1 cellular context compared by ENCODE assay signal in the genomic region with DNA sequence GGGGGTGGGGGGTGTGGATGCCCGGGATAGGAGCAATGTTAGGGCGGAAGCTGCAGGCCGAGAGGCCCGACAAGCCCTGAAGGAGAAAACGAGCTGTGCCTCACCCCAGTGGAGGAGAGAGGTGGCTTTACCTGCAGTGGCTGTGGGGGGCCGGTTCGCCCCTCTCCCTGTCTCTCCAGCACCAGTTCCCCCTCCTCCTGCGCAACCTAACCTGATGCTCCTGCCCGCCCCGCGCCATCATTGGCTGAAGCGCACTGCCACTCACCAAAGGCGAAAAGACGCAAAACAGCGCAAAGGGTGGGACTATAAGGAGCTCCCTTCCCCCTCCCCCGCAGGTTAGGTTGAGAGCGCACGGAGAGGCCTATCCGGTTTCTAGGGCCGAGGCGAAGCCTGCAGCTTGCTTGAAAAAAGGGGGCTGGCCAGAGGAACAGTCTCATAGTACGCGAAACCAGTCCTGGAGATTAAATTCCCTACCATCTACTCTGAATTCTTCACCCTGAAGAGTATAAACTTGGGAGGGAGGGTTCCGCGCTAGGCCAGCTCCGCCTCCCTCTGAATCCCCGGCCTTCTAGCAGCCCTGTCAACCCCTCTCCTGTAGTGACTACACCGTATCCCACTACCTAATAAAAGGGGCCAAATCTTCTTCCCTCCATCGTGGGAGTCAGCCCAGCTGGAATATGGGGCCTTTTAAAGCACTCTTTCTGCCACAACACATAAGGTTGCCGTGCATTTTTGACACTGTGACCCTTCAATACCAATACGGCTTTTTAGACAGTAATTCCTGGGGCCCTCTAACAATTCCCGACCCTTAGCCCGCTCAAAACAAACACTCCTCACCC.
TF ChIP-seq lines count a peak whose summit lies in the region.

No MANE protein-coding gene starts in this region.

TF ChIP-seq in HepG2, 621 proteins besides CTCF, POLR2A, EP300 and RAD21 (continued from another document and continues in another):
- TF ChIP-seq, protein P1, sequence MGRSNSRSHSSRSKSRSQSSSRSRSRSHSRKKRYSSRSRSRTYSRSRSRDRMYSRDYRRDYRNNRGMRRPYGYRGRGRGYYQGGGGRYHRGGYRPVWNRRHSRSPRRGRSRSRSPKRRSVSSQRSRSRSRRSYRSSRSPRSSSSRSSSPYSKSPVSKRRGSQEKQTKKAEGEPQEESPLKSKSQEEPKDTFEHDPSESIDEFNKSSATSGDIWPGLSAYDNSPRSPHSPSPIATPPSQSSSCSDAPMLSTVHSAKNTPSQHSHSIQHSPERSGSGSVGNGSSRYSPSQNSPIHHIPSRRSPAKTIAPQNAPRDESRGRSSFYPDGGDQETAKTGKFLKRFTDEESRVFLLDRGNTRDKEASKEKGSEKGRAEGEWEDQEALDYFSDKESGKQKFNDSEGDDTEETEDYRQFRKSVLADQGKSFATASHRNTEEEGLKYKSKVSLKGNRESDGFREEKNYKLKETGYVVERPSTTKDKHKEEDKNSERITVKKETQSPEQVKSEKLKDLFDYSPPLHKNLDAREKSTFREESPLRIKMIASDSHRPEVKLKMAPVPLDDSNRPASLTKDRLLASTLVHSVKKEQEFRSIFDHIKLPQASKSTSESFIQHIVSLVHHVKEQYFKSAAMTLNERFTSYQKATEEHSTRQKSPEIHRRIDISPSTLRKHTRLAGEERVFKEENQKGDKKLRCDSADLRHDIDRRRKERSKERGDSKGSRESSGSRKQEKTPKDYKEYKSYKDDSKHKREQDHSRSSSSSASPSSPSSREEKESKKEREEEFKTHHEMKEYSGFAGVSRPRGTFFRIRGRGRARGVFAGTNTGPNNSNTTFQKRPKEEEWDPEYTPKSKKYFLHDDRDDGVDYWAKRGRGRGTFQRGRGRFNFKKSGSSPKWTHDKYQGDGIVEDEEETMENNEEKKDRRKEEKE (IDR thresholded peaks at IDR 0.05): no peak
- TF ChIP-seq ZNF20 (CRISPR knock-in tag; IDR thresholded peaks at IDR 0.05): no peak
- 0 out of 2 replicates have a peak, but pooled peaks have one; percentile 36 for TF ChIP-seq ZNF230 (CRISPR knock-in tag; IDR thresholded peaks at IDR 0.05)
- TF ChIP-seq, protein P2, sequence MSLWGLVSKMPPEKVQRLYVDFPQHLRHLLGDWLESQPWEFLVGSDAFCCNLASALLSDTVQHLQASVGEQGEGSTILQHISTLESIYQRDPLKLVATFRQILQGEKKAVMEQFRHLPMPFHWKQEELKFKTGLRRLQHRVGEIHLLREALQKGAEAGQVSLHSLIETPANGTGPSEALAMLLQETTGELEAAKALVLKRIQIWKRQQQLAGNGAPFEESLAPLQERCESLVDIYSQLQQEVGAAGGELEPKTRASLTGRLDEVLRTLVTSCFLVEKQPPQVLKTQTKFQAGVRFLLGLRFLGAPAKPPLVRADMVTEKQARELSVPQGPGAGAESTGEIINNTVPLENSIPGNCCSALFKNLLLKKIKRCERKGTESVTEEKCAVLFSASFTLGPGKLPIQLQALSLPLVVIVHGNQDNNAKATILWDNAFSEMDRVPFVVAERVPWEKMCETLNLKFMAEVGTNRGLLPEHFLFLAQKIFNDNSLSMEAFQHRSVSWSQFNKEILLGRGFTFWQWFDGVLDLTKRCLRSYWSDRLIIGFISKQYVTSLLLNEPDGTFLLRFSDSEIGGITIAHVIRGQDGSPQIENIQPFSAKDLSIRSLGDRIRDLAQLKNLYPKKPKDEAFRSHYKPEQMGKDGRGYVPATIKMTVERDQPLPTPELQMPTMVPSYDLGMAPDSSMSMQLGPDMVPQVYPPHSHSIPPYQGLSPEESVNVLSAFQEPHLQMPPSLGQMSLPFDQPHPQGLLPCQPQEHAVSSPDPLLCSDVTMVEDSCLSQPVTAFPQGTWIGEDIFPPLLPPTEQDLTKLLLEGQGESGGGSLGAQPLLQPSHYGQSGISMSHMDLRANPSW (CRISPR knock-in tag; IDR thresholded peaks at IDR 0.05; ENCODE audit: borderline replicate concordance): no peak
- peak; percentile 64; the same call in 1 of the 2 replicates for TF ChIP-seq HCFC1 (IDR thresholded peaks at IDR 0.05; ENCODE audit: low read depth, low read length)
- TF ChIP-seq JARID2 (CRISPR knock-in tag; IDR thresholded peaks at IDR 0.05; ENCODE audit: insufficient replicate concordance): peak; percentile 69
- TF ChIP-seq HNRNPUL1 (IDR thresholded peaks at IDR 0.05; ENCODE audit: low read depth, low read length): no peak
- TF ChIP-seq CAMTA2 (CRISPR knock-in tag; IDR thresholded peaks at IDR 0.05; ENCODE audit: borderline replicate concordance): peak; percentile 78; the same call in 1 of the 2 replicates
- no peak for TF ChIP-seq HMGA1 (CRISPR knock-in tag; conservative IDR thresholded peaks at IDR 0.05)
- TF ChIP-seq, protein P3, sequence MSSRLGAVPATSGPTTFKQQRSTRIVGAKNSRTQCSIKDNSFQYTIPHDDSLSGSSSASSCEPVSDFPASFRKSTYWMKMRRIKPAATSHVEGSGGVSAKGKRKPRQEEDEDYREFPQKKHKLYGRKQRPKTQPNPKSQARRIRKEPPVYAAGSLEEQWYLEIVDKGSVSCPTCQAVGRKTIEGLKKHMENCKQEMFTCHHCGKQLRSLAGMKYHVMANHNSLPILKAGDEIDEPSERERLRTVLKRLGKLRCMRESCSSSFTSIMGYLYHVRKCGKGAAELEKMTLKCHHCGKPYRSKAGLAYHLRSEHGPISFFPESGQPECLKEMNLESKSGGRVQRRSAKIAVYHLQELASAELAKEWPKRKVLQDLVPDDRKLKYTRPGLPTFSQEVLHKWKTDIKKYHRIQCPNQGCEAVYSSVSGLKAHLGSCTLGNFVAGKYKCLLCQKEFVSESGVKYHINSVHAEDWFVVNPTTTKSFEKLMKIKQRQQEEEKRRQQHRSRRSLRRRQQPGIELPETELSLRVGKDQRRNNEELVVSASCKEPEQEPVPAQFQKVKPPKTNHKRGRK (CRISPR knock-in tag; IDR thresholded peaks at IDR 0.05): no peak
- TF ChIP-seq SAFB2 (CRISPR knock-in tag; IDR thresholded peaks at IDR 0.05; ENCODE audit: borderline replicate concordance, low read depth): peak; percentile 26; the same call in 1 of the 2 replicates
- peak; percentile 65 for TF ChIP-seq FOSL2 (CRISPR knock-in tag; IDR thresholded peaks at IDR 0.05)
- 0 out of 2 replicates have a peak, but pooled peaks have one; percentile 65 for TF ChIP-seq NAIF1 (CRISPR knock-in tag; IDR thresholded peaks at IDR 0.05; ENCODE audit: borderline replicate concordance)
- peak; percentile 91 for TF ChIP-seq ZNF746 (CRISPR knock-in tag; IDR thresholded peaks at IDR 0.05)
- TF ChIP-seq, protein P4, sequence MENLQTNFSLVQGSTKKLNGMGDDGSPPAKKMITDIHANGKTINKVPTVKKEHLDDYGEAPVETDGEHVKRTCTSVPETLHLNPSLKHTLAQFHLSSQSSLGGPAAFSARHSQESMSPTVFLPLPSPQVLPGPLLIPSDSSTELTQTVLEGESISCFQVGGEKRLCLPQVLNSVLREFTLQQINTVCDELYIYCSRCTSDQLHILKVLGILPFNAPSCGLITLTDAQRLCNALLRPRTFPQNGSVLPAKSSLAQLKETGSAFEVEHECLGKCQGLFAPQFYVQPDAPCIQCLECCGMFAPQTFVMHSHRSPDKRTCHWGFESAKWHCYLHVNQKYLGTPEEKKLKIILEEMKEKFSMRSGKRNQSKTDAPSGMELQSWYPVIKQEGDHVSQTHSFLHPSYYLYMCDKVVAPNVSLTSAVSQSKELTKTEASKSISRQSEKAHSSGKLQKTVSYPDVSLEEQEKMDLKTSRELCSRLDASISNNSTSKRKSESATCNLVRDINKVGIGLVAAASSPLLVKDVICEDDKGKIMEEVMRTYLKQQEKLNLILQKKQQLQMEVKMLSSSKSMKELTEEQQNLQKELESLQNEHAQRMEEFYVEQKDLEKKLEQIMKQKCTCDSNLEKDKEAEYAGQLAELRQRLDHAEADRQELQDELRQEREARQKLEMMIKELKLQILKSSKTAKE (CRISPR knock-in tag; IDR thresholded peaks at IDR 0.05; ENCODE audit: borderline replicate concordance): no peak
- TF ChIP-seq FLYWCH1 (CRISPR knock-in tag; IDR thresholded peaks at IDR 0.05): no peak
- TF ChIP-seq ZNF816 (CRISPR knock-in tag; IDR thresholded peaks at IDR 0.05; ENCODE audit: borderline replicate concordance): no peak
- TF ChIP-seq ZNF510 (CRISPR knock-in tag; IDR thresholded peaks at IDR 0.05; ENCODE audit: low read depth): no peak
- TF ChIP-seq, protein P5, sequence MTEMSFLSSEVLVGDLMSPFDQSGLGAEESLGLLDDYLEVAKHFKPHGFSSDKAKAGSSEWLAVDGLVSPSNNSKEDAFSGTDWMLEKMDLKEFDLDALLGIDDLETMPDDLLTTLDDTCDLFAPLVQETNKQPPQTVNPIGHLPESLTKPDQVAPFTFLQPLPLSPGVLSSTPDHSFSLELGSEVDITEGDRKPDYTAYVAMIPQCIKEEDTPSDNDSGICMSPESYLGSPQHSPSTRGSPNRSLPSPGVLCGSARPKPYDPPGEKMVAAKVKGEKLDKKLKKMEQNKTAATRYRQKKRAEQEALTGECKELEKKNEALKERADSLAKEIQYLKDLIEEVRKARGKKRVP (CRISPR knock-in tag; IDR thresholded peaks at IDR 0.05): peak in 1 of 2 experiments; percentile 35; a peak in 1 of 4 replicates
- no peak for TF ChIP-seq MBD4 (IDR thresholded peaks at IDR 0.05; ENCODE audit: borderline replicate concordance, low read length)
- TF ChIP-seq, protein P6, sequence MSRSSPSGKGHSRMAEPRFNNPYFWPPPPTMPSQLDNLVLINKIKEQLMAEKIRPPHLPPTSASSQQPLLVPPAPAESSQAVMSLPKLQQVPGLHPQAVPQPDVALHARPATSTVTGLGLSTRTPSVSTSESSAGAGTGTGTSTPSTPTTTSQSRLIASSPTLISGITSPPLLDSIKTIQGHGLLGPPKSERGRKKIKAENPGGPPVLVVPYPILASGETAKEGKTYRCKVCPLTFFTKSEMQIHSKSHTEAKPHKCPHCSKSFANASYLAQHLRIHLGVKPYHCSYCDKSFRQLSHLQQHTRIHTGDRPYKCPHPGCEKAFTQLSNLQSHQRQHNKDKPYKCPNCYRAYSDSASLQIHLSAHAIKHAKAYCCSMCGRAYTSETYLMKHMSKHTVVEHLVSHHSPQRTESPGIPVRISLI (CRISPR knock-in tag; IDR thresholded peaks at IDR 0.05; ENCODE audit: borderline replicate concordance): peak; percentile 40; the same call in 1 of the 2 replicates
- TF ChIP-seq, protein P7, sequence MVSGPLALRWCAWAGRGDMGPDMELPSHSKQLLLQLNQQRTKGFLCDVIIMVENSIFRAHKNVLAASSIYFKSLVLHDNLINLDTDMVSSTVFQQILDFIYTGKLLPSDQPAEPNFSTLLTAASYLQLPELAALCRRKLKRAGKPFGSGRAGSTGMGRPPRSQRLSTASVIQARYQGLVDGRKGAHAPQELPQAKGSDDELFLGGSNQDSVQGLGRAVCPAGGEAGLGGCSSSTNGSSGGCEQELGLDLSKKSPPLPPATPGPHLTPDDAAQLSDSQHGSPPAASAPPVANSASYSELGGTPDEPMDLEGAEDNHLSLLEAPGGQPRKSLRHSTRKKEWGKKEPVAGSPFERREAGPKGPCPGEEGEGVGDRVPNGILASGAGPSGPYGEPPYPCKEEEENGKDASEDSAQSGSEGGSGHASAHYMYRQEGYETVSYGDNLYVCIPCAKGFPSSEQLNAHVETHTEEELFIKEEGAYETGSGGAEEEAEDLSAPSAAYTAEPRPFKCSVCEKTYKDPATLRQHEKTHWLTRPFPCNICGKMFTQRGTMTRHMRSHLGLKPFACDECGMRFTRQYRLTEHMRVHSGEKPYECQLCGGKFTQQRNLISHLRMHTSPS (CRISPR knock-in tag; IDR thresholded peaks at IDR 0.05; ENCODE audit: low read depth): no peak; the same call in 1 of the 2 replicates
- TF ChIP-seq, protein P8, sequence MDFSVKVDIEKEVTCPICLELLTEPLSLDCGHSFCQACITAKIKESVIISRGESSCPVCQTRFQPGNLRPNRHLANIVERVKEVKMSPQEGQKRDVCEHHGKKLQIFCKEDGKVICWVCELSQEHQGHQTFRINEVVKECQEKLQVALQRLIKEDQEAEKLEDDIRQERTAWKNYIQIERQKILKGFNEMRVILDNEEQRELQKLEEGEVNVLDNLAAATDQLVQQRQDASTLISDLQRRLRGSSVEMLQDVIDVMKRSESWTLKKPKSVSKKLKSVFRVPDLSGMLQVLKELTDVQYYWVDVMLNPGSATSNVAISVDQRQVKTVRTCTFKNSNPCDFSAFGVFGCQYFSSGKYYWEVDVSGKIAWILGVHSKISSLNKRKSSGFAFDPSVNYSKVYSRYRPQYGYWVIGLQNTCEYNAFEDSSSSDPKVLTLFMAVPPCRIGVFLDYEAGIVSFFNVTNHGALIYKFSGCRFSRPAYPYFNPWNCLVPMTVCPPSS (IDR thresholded peaks at IDR 0.05): no peak
- TF ChIP-seq ZNF446 (CRISPR knock-in tag; IDR thresholded peaks at IDR 0.05): no peak
- TF ChIP-seq, protein P9, sequence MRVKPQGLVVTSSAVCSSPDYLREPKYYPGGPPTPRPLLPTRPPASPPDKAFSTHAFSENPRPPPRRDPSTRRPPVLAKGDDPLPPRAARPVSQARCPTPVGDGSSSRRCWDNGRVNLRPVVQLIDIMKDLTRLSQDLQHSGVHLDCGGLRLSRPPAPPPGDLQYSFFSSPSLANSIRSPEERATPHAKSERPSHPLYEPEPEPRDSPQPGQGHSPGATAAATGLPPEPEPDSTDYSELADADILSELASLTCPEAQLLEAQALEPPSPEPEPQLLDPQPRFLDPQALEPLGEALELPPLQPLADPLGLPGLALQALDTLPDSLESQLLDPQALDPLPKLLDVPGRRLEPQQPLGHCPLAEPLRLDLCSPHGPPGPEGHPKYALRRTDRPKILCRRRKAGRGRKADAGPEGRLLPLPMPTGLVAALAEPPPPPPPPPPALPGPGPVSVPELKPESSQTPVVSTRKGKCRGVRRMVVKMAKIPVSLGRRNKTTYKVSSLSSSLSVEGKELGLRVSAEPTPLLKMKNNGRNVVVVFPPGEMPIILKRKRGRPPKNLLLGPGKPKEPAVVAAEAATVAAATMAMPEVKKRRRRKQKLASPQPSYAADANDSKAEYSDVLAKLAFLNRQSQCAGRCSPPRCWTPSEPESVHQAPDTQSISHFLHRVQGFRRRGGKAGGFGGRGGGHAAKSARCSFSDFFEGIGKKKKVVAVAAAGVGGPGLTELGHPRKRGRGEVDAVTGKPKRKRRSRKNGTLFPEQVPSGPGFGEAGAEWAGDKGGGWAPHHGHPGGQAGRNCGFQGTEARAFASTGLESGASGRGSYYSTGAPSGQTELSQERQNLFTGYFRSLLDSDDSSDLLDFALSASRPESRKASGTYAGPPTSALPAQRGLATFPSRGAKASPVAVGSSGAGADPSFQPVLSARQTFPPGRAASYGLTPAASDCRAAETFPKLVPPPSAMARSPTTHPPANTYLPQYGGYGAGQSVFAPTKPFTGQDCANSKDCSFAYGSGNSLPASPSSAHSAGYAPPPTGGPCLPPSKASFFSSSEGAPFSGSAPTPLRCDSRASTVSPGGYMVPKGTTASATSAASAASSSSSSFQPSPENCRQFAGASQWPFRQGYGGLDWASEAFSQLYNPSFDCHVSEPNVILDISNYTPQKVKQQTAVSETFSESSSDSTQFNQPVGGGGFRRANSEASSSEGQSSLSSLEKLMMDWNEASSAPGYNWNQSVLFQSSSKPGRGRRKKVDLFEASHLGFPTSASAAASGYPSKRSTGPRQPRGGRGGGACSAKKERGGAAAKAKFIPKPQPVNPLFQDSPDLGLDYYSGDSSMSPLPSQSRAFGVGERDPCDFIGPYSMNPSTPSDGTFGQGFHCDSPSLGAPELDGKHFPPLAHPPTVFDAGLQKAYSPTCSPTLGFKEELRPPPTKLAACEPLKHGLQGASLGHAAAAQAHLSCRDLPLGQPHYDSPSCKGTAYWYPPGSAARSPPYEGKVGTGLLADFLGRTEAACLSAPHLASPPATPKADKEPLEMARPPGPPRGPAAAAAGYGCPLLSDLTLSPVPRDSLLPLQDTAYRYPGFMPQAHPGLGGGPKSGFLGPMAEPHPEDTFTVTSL (CRISPR knock-in tag; IDR thresholded peaks at IDR 0.05; ENCODE audit: borderline replicate concordance): peak; percentile 9; the same call in 1 of the 2 replicates
- no peak for TF ChIP-seq JUN (CRISPR knock-in tag; IDR thresholded peaks at IDR 0.05)
- no peak for TF ChIP-seq SNRNP70 (IDR thresholded peaks at IDR 0.05; ENCODE audit: low read depth, low read length)
- peak; percentile 48; the same call in 1 of the 2 replicates for TF ChIP-seq ZNF747 (CRISPR knock-in tag; IDR thresholded peaks at IDR 0.05; ENCODE audit: borderline replicate concordance)
- no peak for TF ChIP-seq ZNF569 (CRISPR knock-in tag; IDR thresholded peaks at IDR 0.05; ENCODE audit: borderline replicate concordance)
